In genomic region chr12:111873113-111873512, GRCh38 we compare ENCODE assay signal across 34 cellular contexts.
"Had no signal": no experiment of that assay in that cellular context is flagged by ENCODE, and none has a peak within 500 bp of the region (broad histone marks: within the 10 kb centered on the region; RNA-seq: fewer than 3 reads in every experiment).

No MANE protein-coding gene starts in this region.

- ATAC-seq: activated CD8-positive, alpha-beta T cell treated with anti-CD3 and anti-CD28 coated beads for 36 hours; activated naive CD8-positive, alpha-beta T cell treated with anti-CD3 and anti-CD28 coated beads, Interleukin-2, amount 50 U/mL, for 24 hours had no signal

- H3K27ac ChIP-seq: ascending aorta, cardiac muscle cell, VCaP had no signal

- H3K27ac Mint-ChIP-seq: activated B cell treated with CpG ODN at 0.5 μM for 24 hours; activated CD4-positive, alpha-beta memory T cell treated with anti-CD3 and anti-CD28 coated beads for 36 hours; activated CD4-positive, alpha-beta T cell treated with anti-CD3 and anti-CD28 coated beads, Interleukin-2, amount 10 ng/mL, durations not matched to agents 24 days and 14 days; activated CD8-positive, alpha-beta T cell treated with anti-CD3 and anti-CD28 coated beads for 36 hours; activated naive CD4-positive, alpha-beta T cell treated with anti-CD3 and anti-CD28 coated beads, Interleukin-2, amount 10 ng/mL, durations not matched to agents 7 days and 5 days; activated naive CD4-positive, alpha-beta T cell treated with anti-CD3 and anti-CD28 coated beads, Interleukin-2, amount 50 U/mL, for 24 hours; activated naive CD8-positive, alpha-beta T cell; activated naive CD8-positive, alpha-beta T cell treated with anti-CD3 and anti-CD28 coated beads, Interleukin-2, amount 10 ng/mL, durations not matched to agents 7 days and 5 days; activated naive CD8-positive, alpha-beta T cell treated with anti-CD3 and anti-CD28 coated beads, Interleukin-2, amount 50 U/mL, for 24 hours; activated T-helper 2 cell treated with anti-CD3 and anti-CD28 coated beads, Interferon-gamma antibody, Interleukin-2, Interleukin-4, amounts not matched to agents 10 μg/mL and 5 μg/mL and 100 μg/mL, durations not matched to agents 14 hours and 24 hours and 36 hours; T-helper 1 cell treated with Interleukin-12 subunit alpha and Interleukin-12 subunit beta and Interleukin-4 antibody, amounts not matched to agents 30 μg/mL and 1 μg/mL, for 36 hours; T-helper 2 cell treated with Interferon-gamma antibody and Interleukin-4, amounts not matched to agents 5 μg/mL and 100 μg/mL, for 36 hours had no signal

- H3K4me3 ChIP-seq: ascending aorta, cardiac muscle cell had no signal

- H3K4me3 Mint-ChIP-seq: activated B cell treated with CpG ODN at 0.5 μM for 24 hours; activated CD4-positive, alpha-beta memory T cell treated with anti-CD3 and anti-CD28 coated beads for 36 hours; activated CD4-positive, alpha-beta T cell treated with anti-CD3 and anti-CD28 coated beads, Interleukin-2, amount 10 ng/mL, durations not matched to agents 24 days and 14 days; activated CD8-positive, alpha-beta T cell treated with anti-CD3 and anti-CD28 coated beads for 36 hours; activated naive CD4-positive, alpha-beta T cell treated with anti-CD3 and anti-CD28 coated beads, Interleukin-2, amount 10 ng/mL, durations not matched to agents 7 days and 5 days; activated naive CD4-positive, alpha-beta T cell treated with anti-CD3 and anti-CD28 coated beads, Interleukin-2, amount 50 U/mL, for 24 hours; activated naive CD8-positive, alpha-beta T cell; activated naive CD8-positive, alpha-beta T cell treated with anti-CD3 and anti-CD28 coated beads, Interleukin-2, amount 10 ng/mL, durations not matched to agents 7 days and 5 days; activated naive CD8-positive, alpha-beta T cell treated with anti-CD3 and anti-CD28 coated beads, Interleukin-2, amount 50 U/mL, for 24 hours; brain; central memory CD8-positive, alpha-beta T cell; T-helper 1 cell treated with Interleukin-12 subunit alpha and Interleukin-12 subunit beta and Interleukin-4 antibody, amounts not matched to agents 30 μg/mL and 1 μg/mL, for 36 hours; T-helper 2 cell treated with Interferon-gamma antibody and Interleukin-4, amounts not matched to agents 5 μg/mL and 100 μg/mL, for 36 hours had no signal

- H3K4me1 Mint-ChIP-seq: activated B cell treated with CpG ODN at 0.5 μM for 24 hours; activated CD4-positive, alpha-beta T cell treated with anti-CD3 and anti-CD28 coated beads, Interleukin-2, amount 10 ng/mL, durations not matched to agents 24 days and 14 days; activated naive CD4-positive, alpha-beta T cell treated with anti-CD3 and anti-CD28 coated beads, Interleukin-2, amount 10 ng/mL, durations not matched to agents 7 days and 5 days; activated naive CD4-positive, alpha-beta T cell treated with anti-CD3 and anti-CD28 coated beads, Interleukin-2, amount 50 U/mL, for 24 hours; activated naive CD8-positive, alpha-beta T cell treated with anti-CD3 and anti-CD28 coated beads, Interleukin-2, amount 10 ng/mL, durations not matched to agents 7 days and 5 days; activated naive CD8-positive, alpha-beta T cell treated with anti-CD3 and anti-CD28 coated beads, Interleukin-2, amount 50 U/mL, for 24 hours; central memory CD8-positive, alpha-beta T cell had no signal

- H3K27me3 Mint-ChIP-seq: activated B cell treated with CpG ODN at 0.5 μM for 24 hours; activated CD4-positive, alpha-beta memory T cell treated with anti-CD3 and anti-CD28 coated beads for 36 hours; activated CD4-positive, alpha-beta T cell treated with anti-CD3 and anti-CD28 coated beads, Interleukin-2, amount 10 ng/mL, durations not matched to agents 24 days and 14 days; activated CD8-positive, alpha-beta T cell treated with anti-CD3 and anti-CD28 coated beads for 36 hours; activated naive CD4-positive, alpha-beta T cell treated with anti-CD3 and anti-CD28 coated beads, Interleukin-2, amount 10 ng/mL, durations not matched to agents 7 days and 5 days; activated naive CD4-positive, alpha-beta T cell treated with anti-CD3 and anti-CD28 coated beads, Interleukin-2, amount 50 U/mL, for 24 hours; activated naive CD8-positive, alpha-beta T cell; activated naive CD8-positive, alpha-beta T cell treated with anti-CD3 and anti-CD28 coated beads, Interleukin-2, amount 10 ng/mL, durations not matched to agents 7 days and 5 days; activated naive CD8-positive, alpha-beta T cell treated with anti-CD3 and anti-CD28 coated beads, Interleukin-2, amount 50 U/mL, for 24 hours; brain; central memory CD8-positive, alpha-beta T cell had no signal

- DNase-seq: activated B cell treated with CpG ODN at 0.5 μM for 24 hours; activated CD4-positive, alpha-beta memory T cell treated with anti-CD3 and anti-CD28 coated beads for 36 hours; activated CD4-positive, alpha-beta T cell treated with anti-CD3 and anti-CD28 coated beads for 4 hours; activated CD4-positive, alpha-beta T cell treated with anti-CD3 and anti-CD28 coated beads, Interleukin-2, amount 10 ng/mL, durations not matched to agents 24 days and 14 days; activated CD4-positive, alpha-beta T cell treated with anti-CD3 and anti-CD28 coated beads, Interleukin-2, amount 50 U/mL, for 1 hour; activated CD4-positive, alpha-beta T cell treated with anti-CD3 and anti-CD28 coated beads, Interleukin-2, amount 50 U/mL, for 4 hours; activated CD4-positive, CD25-positive, alpha-beta regulatory T cell treated with anti-CD3 and anti-CD28 coated beads, Interleukin-2, amount 50 U/mL, for 72 hours; activated CD8-positive, alpha-beta memory T cell treated with anti-CD3 and anti-CD28 coated beads, Interleukin-2, amount 50 U/mL, for 4 hours; activated CD8-positive, alpha-beta T cell treated with anti-CD3 and anti-CD28 coated beads for 36 hours; activated effector memory CD4-positive, alpha-beta T cell treated with Interleukin-2 at 50 U/mL for 16 hours; activated gamma-delta T cell; activated naive CD4-positive, alpha-beta T cell treated with anti-CD3 and anti-CD28 coated beads, Interleukin-2, amount 10 ng/mL, durations not matched to agents 7 days and 5 days; activated naive CD4-positive, alpha-beta T cell treated with Interleukin-2 at 50 U/mL for 16 hours; activated naive CD8-positive, alpha-beta T cell treated with anti-CD3 and anti-CD28 coated beads, Interleukin-2, amount 10 ng/mL, durations not matched to agents 7 days and 5 days; activated naive CD8-positive, alpha-beta T cell treated with anti-CD3 and anti-CD28 coated beads, Interleukin-2, amount 50 U/mL, for 24 hours; activated T-cell treated with anti-CD3 and anti-CD28 coated beads for 4 hours; activated T-cell treated with anti-CD3 and anti-CD28 coated beads, Interleukin-2, amount 50 U/mL, for 1 hour; activated T-cell treated with anti-CD3 and anti-CD28 coated beads, Interleukin-2, amount 50 U/mL, for 48 hours; amygdala; anterior cingulate cortex; caudate nucleus; cerebellar nuclear complex; T-helper 2 cell; T-helper 9 cell had no signal

- H3K9me3 Mint-ChIP-seq: activated B cell treated with CpG ODN at 0.5 μM for 24 hours; activated CD4-positive, alpha-beta memory T cell treated with anti-CD3 and anti-CD28 coated beads for 36 hours; activated CD8-positive, alpha-beta T cell treated with anti-CD3 and anti-CD28 coated beads for 36 hours; activated naive CD4-positive, alpha-beta T cell treated with anti-CD3 and anti-CD28 coated beads, Interleukin-2, amount 10 ng/mL, durations not matched to agents 7 days and 5 days; activated naive CD4-positive, alpha-beta T cell treated with anti-CD3 and anti-CD28 coated beads, Interleukin-2, amount 50 U/mL, for 24 hours; activated naive CD8-positive, alpha-beta T cell treated with anti-CD3 and anti-CD28 coated beads, Interleukin-2, amount 10 ng/mL, durations not matched to agents 7 days and 5 days; activated naive CD8-positive, alpha-beta T cell treated with anti-CD3 and anti-CD28 coated beads, Interleukin-2, amount 50 U/mL, for 24 hours; activated T-helper 2 cell treated with anti-CD3 and anti-CD28 coated beads, Interferon-gamma antibody, Interleukin-2, Interleukin-4, amounts not matched to agents 10 μg/mL and 5 μg/mL and 100 μg/mL, durations not matched to agents 14 hours and 24 hours and 36 hours; central memory CD8-positive, alpha-beta T cell; T-helper 1 cell treated with Interleukin-12 subunit alpha and Interleukin-12 subunit beta and Interleukin-4 antibody, amounts not matched to agents 30 μg/mL and 1 μg/mL, for 36 hours had no signal

- H3K4me1 ChIP-seq: ascending aorta had no signal

- H3K9me3 ChIP-seq: ascending aorta had no signal

- H3K27me3 ChIP-seq: ascending aorta, cardiac muscle cell had no signal
